21 cellular contexts compared by ENCODE assay signal in genomic region chr10:29486466-29486865, GRCh38.
DNase-seq lines count a peak whose midpoint lies in the region; ATAC-seq and TF ChIP-seq lines count a peak whose summit lies in the region.
"Had no signal": no experiment of that assay in that cellular context is flagged by ENCODE, and none has a peak within 500 bp of the region (broad histone marks: within the 10 kb centered on the region; RNA-seq: fewer than 3 reads in every experiment).

No MANE protein-coding gene starts in this region.

- no peaks in the 10 kb centered on the region for H3K36me3 ChIP-seq in OCI-LY7 (ENCODE audit: insufficient read depth, low read length)

- H3K4me3 ChIP-seq in OCI-LY7 (ENCODE audit: low read depth, low read length, poor library complexity, severe bottlenecking) = no peak overlapping the region
- H3K4me3 ChIP-seq: A549, body of pancreas, hepatocyte, pancreas, skin epidermis, testis had no signal

- intact Hi-C loops in activated CD4-positive, alpha-beta T cell treated with anti-CD3 and anti-CD28 coated beads, Interleukin-2, amount 10 ng/mL, durations not matched to agents 24 days and 14 days (cut with micrococcal nuclease) = loop anchor here (10.0 kb wide), 1 partner anchor 1152 kb away; no protein-coding TSS in a partner anchor
- intact Hi-C loops in OCI-LY7 (cut with micrococcal nuclease; ENCODE audit: unreplicated experiment) = no loop called here

- no peak for TF ChIP-seq CTCF in OCI-LY7 (conservative IDR thresholded peaks at IDR 0.05; ENCODE audit: low read length)

- no peak for DNase-seq in activated CD4-positive, alpha-beta T cell treated with anti-CD3 and anti-CD28 coated beads, Interleukin-2, amount 10 ng/mL, durations not matched to agents 24 days and 14 days
- DNase-seq in activated CD4-positive, alpha-beta T cell treated with anti-CD3 and anti-CD28 coated beads for 1 hour = no peak
- DNase-seq in OCI-LY7 (ENCODE audit: low spot score) (no peak), caudate nucleus (lab: John Stamatoyannopoulos, UW) (no peak), NCI-H1436 (lab: John Stamatoyannopoulos, UW) (no peak), T-cell (no peak)
- DNase-seq in stimulated activated CD4-positive, alpha-beta T cell treated with anti-CD3 and anti-CD28 coated beads, Interleukin-4, amount 100 ng/mL, for 48 hours (ENCODE audit: low read depth in 2 of 2) = peak; percentile 26 to 36
- DNase-seq: activated B cell treated with CpG ODN at 0.5 μM for 24 hours; activated effector memory CD4-positive, alpha-beta T cell treated with Interleukin-2 at 50 U/mL for 16 hours; body of pancreas; IMR-90; left cardiac atrium; NCI-H748 treated with DMSO at 0.1 percent for 48 hours; pancreas; SW 1271; testis had no signal

- no peak overlapping the region for H2AFZ ChIP-seq in OCI-LY7 (ENCODE audit: low read length)
- H2AFZ ChIP-seq: hepatocyte had no signal

- H4K20me1 ChIP-seq in OCI-LY7 (ENCODE audit: insufficient read depth, low read length) = no peaks in the 10 kb centered on the region

- ATAC-seq in GM18858 (IDR thresholded peaks at IDR 0.05; ENCODE audit: unreplicated experiment) (peak; percentile 66), T-cell (replicated peaks in 1 of 4) (no peak)
- ATAC-seq: A549, body of pancreas, left cardiac atrium, pancreas had no signal

- no peaks in the 10 kb centered on the region for H3K9me3 ChIP-seq in OCI-LY7 (ENCODE audit: low read length)
- H3K9me3 ChIP-seq: A549, body of pancreas, pancreas, testis had no signal

- H3K79me2 ChIP-seq in OCI-LY7 (ENCODE audit: insufficient read depth, low read depth, low read length) = peaks cover 14% of the 10 kb centered on the region; the same call in 1 of the 2 replicates
- H3K79me2 ChIP-seq: hepatocyte had no signal

- H3K27ac Mint-ChIP-seq in activated CD4-positive, alpha-beta T cell treated with anti-CD3 and anti-CD28 coated beads, Interleukin-2, amount 10 ng/mL, durations not matched to agents 24 days and 14 days = peak overlapping the region; percentile 63
- no peak overlapping the region for H3K27ac Mint-ChIP-seq in T-cell
- H3K27ac Mint-ChIP-seq: activated B cell treated with CpG ODN at 0.5 μM for 24 hours had no signal

- H3K36me3 Mint-ChIP-seq in activated CD4-positive, alpha-beta T cell treated with anti-CD3 and anti-CD28 coated beads, Interleukin-2, amount 10 ng/mL, durations not matched to agents 24 days and 14 days (ENCODE audit: low read depth) = peaks cover 33% of the 10 kb centered on the region
- H3K36me3 Mint-ChIP-seq in T-cell = peaks cover 66% of the 10 kb centered on the region

- POLR2A ChIA-PET in OCI-LY7 (lab: Charles Lee) (interaction anchor here (0.9 kb wide), 1 partner anchor 23 kb away, joined by 3 read pairs; no protein-coding TSS in a partner anchor), T-cell (lab: Charles Lee) (no interaction called here)

- no peaks in the 10 kb centered on the region for H3K27me3 Mint-ChIP-seq in activated CD4-positive, alpha-beta T cell treated with anti-CD3 and anti-CD28 coated beads, Interleukin-2, amount 10 ng/mL, durations not matched to agents 24 days and 14 days
- H3K27me3 Mint-ChIP-seq in T-cell = no peaks in the 10 kb centered on the region
- H3K27me3 Mint-ChIP-seq: CD4-positive, CD25-positive, alpha-beta regulatory T cell had no signal

- CTCF ChIA-PET in OCI-LY7 (lab: Charles Lee; ENCODE audit: unreplicated experiment) (no interaction called here), T-cell (lab: Charles Lee) (no interaction called here)

- 0 out of 2 replicates have a peak overlapping the region, but pooled peaks have one; percentile 42 for H3K4me2 ChIP-seq in OCI-LY7 (ENCODE audit: low read length)
- H3K4me2 ChIP-seq: A549, hepatocyte had no signal

- no peaks in the 10 kb centered on the region for H3K9me3 Mint-ChIP-seq in activated CD4-positive, alpha-beta T cell treated with anti-CD3 and anti-CD28 coated beads, Interleukin-2, amount 10 ng/mL, durations not matched to agents 24 days and 14 days
- no peaks in the 10 kb centered on the region for H3K9me3 Mint-ChIP-seq in T-cell
- H3K9me3 Mint-ChIP-seq: activated B cell treated with CpG ODN at 0.5 μM for 24 hours; CD4-positive, CD25-positive, alpha-beta regulatory T cell had no signal

- H3K9me2 ChIP-seq in OCI-LY7 (ENCODE audit: insufficient read depth, low read length) = no peaks in the 10 kb centered on the region

- peak overlapping the region; percentile 27 for H3K4me3 Mint-ChIP-seq in activated CD4-positive, alpha-beta T cell treated with anti-CD3 and anti-CD28 coated beads, Interleukin-2, amount 10 ng/mL, durations not matched to agents 24 days and 14 days
- no peak overlapping the region for H3K4me3 Mint-ChIP-seq in T-cell
- H3K4me3 Mint-ChIP-seq: activated B cell treated with CpG ODN at 0.5 μM for 24 hours; CD4-positive, CD25-positive, alpha-beta regulatory T cell had no signal

- H3K27ac ChIP-seq in OCI-LY7 (ENCODE audit: low read depth, low read length, poor library complexity, severe bottlenecking) (no peak overlapping the region), caudate nucleus (ENCODE audit: low read depth, low read length) (no peak overlapping the region)
- H3K27ac ChIP-seq: A549, body of pancreas, hepatocyte, pancreas, skin epidermis, testis had no signal

- H3K4me1 Mint-ChIP-seq in activated CD4-positive, alpha-beta T cell treated with anti-CD3 and anti-CD28 coated beads, Interleukin-2, amount 10 ng/mL, durations not matched to agents 24 days and 14 days = peaks cover 37% of the 10 kb centered on the region
- peaks cover 14 to 31% (median 29%) of the 10 kb centered on the region in 3 donors for H3K4me1 Mint-ChIP-seq in T-cell

- peaks cover 70% of the 10 kb centered on the region for H3K4me1 ChIP-seq in OCI-LY7 (ENCODE audit: insufficient read depth, low read length, poor library complexity, severe bottlenecking)
- H3K4me1 ChIP-seq: A549, pancreas had no signal

- no TSS peak for BruUV-seq in OCI-LY7 (replicated peaks; lab: Mats Ljungman, UMichigan)

Comparison
In these comparisons a context has a peak if more than half of its experiments do, and no peak if none do; other contexts are left out.
1. DNase-seq: peak in stimulated activated CD4-positive, alpha-beta T cell treated with anti-CD3 and anti-CD28 coated beads, Interleukin-4, amount 100 ng/mL, for 48 hours (2 of 2); none in activated CD4-positive, alpha-beta T cell treated with anti-CD3 and anti-CD28 coated beads, Interleukin-2, amount 10 ng/mL, durations not matched to agents 24 days and 14 days (single experiment), activated CD4-positive, alpha-beta T cell treated with anti-CD3 and anti-CD28 coated beads for 1 hour (single experiment), OCI-LY7 (single experiment), caudate nucleus (0 of 61), NCI-H1436 (single experiment) and T-cell (0 of 34).